Comparison of ENCODE assay signal across 23 cellular contexts in genomic region chr18:79878741-79879358, GRCh38.
"Had no signal": no experiment of that assay in that cellular context is flagged by ENCODE, and none has a peak within 500 bp of the region (broad histone marks: within the 10 kb centered on the region; RNA-seq: fewer than 3 reads in every experiment).

No MANE protein-coding gene starts in this region.

- H3K27me3 ChIP-seq: colonic mucosa, neutrophil, pancreas, tibial nerve, uterus had no signal

- H3K36me3 Mint-ChIP-seq: activated naive CD8-positive, alpha-beta T cell had no signal

- H3K4me3 ChIP-seq: colonic mucosa, pancreas, prostate gland, tibial nerve, uterus had no signal

- ATAC-seq: activated T-cell treated with anti-CD3 and anti-CD28 coated beads, Interleukin-2, amount 50 U/mL, for 4 hours; pancreas had no signal

- FAIRE-seq: bronchial epithelial cell, frontal cortex, keratinocyte, pancreas had no signal

- H3K27ac ChIP-seq: colonic mucosa, dorsolateral prefrontal cortex, neutrophil, pancreas, prostate gland, tibial nerve, uterus had no signal

- H3K9me3 ChIP-seq: colonic mucosa, neutrophil, pancreas, prostate gland, uterus had no signal

- H3K4me1 ChIP-seq: colonic mucosa, pancreas, prostate gland, tibial nerve, uterus had no signal

- H3K36me3 ChIP-seq: colonic mucosa, neutrophil, pancreas, prostate gland, tibial nerve, uterus had no signal

- H3K27me3 Mint-ChIP-seq: activated naive CD8-positive, alpha-beta T cell had no signal

- H3K27ac Mint-ChIP-seq: activated naive CD8-positive, alpha-beta T cell; activated T-helper 2 cell treated with anti-CD3 and anti-CD28 coated beads, Interferon-gamma antibody, Interleukin-2, Interleukin-4, amounts not matched to agents 10 μg/mL and 5 μg/mL and 100 μg/mL, durations not matched to agents 14 hours and 24 hours and 36 hours; nephron had no signal

- DNase-seq: activated CD4-positive, alpha-beta T cell treated with anti-CD3 and anti-CD28 coated beads, Interleukin-2, amount 50 U/mL, for 1 hour; activated CD4-positive, CD25-positive, alpha-beta regulatory T cell treated with anti-CD3 and anti-CD28 coated beads, Interleukin-2, amount 50 U/mL, for 72 hours; activated naive CD4-positive, alpha-beta T cell treated with Interleukin-2 at 50 U/mL for 16 hours; activated T-cell treated with anti-CD3 and anti-CD28 coated beads, Interleukin-2, amount 50 U/mL, for 4 hours; anterior cingulate cortex; colonic mucosa; effector memory CD4-positive, alpha-beta T cell; hippocampal formation; stimulated activated CD4-positive, alpha-beta T cell treated with anti-CD3 and anti-CD28 coated beads, Interleukin-2, amount 100 ng/mL, for 48 hours; stimulated activated naive CD4-positive, alpha-beta T cell treated with Interleukin-2 at 50 U/mL for 16 hours; T-helper 2 cell; uterus had no signal

- H3K4me3 Mint-ChIP-seq: activated naive CD8-positive, alpha-beta T cell; activated T-cell treated with anti-CD3 and anti-CD28 coated beads, Interleukin-2, amount 50 U/mL, for 4 hours; nephron had no signal

- H3K9me3 Mint-ChIP-seq: activated T-cell treated with anti-CD3 and anti-CD28 coated beads, Interleukin-2, amount 50 U/mL, for 4 hours; activated T-helper 2 cell treated with anti-CD3 and anti-CD28 coated beads, Interferon-gamma antibody, Interleukin-2, Interleukin-4, amounts not matched to agents 10 μg/mL and 5 μg/mL and 100 μg/mL, durations not matched to agents 14 hours and 24 hours and 36 hours had no signal
